Comparison of ENCODE assay signal across 8 cellular contexts in genomic region chr1:64469121-64469520, GRCh38. TPM values are rescaled to one million over a fixed set of nuclear protein-coding genes. Genes with fewer than 3 reads are reported as not detected.
A peak's percentile ranks its signal among the peaks of the same experiment; 100 is the strongest.
DNase-seq lines count a peak whose midpoint lies in the region; ATAC-seq and TF ChIP-seq lines count a peak whose summit lies in the region.

No MANE protein-coding gene starts in this region.

- peak overlapping the region; percentile 56 for H2AK5ac ChIP-seq in mesendoderm (ENCODE audit: low read length)

- no peak for TF ChIP-seq POLR2A in sigmoid colon (IDR thresholded peaks at IDR 0.05)

- peaks cover 0 to 23% (median 6%) of the 10 kb centered on the region in 11 experiments; a peak in 8 of 22 replicates for H3K27me3 ChIP-seq in BLaER1 treated with 17β-estradiol and CSF1 and Interleukin-3, amounts not matched to agents 10 nM and 100 nM
- H3K27me3 ChIP-seq in HUES64 (ENCODE audit: insufficient read depth, low read length) (peaks cover 29% of the 10 kb centered on the region), mesendoderm (ENCODE audit: insufficient read depth, low read length, poor library complexity) (no peaks in the 10 kb centered on the region), sigmoid colon (peaks cover 0 to 5% (median 0%) of the 10 kb centered on the region in 3 donors)

- no peak overlapping the region for H4K5ac ChIP-seq in mesendoderm (ENCODE audit: low read length)

- H2BK5ac ChIP-seq in mesendoderm (ENCODE audit: low read length), result no peak overlapping the region

- H3K9me3 Mint-ChIP-seq in brain, result peaks cover 0 to 4% (median 0%) of the 10 kb centered on the region in 5 experiments

- peaks cover 0 to 21% (median 0%) of the 10 kb centered on the region in 11 experiments; a peak in 6 of 22 replicates for H4K20me1 ChIP-seq in BLaER1 treated with 17β-estradiol and CSF1 and Interleukin-3, amounts not matched to agents 10 nM and 100 nM

- no peak for TF ChIP-seq EP300 in sigmoid colon (IDR thresholded peaks at IDR 0.05)

- H3K79me2 ChIP-seq in mesendoderm (ENCODE audit: control insufficient read depth, insufficient read depth, low read length), result peaks cover 24% of the 10 kb centered on the region

- no peak overlapping the region for H3K56ac ChIP-seq in mesendoderm (ENCODE audit: low read length)

- H3K79me1 ChIP-seq in mesendoderm (ENCODE audit: low read length), result peaks cover 4% of the 10 kb centered on the region

- H3K27ac Mint-ChIP-seq in brain, result peak overlapping the region; percentile 4 to 90 (median 72)

- H3K27me3 Mint-ChIP-seq in brain, result peaks cover 25% of the 10 kb centered on the region

- H3K4me1 Mint-ChIP-seq in brain, result peaks cover 31% of the 10 kb centered on the region

- peak overlapping the region in 9 of 11 experiments; percentile 88 to 93 (median 92); a peak in 14 of 22 replicates for H3K9ac ChIP-seq in BLaER1 treated with 17β-estradiol and CSF1 and Interleukin-3, amounts not matched to agents 10 nM and 100 nM
- H3K9ac ChIP-seq in HUES64 (ENCODE audit: low read depth, low read length) (0 out of 2 replicates have a peak overlapping the region, but pooled peaks have one; percentile 86), mesendoderm (ENCODE audit: low read length) (peak overlapping the region; percentile 66)

- H2BK15ac ChIP-seq in mesendoderm (replicated peaks; ENCODE audit: low read depth), result no peak overlapping the region

- intact Hi-C loops in sigmoid colon (cut with DNase I), result no loop called here

- no peak for TF ChIP-seq CTCF in brain (conservative IDR thresholded peaks at IDR 0.05)
- no peak for TF ChIP-seq CTCF in sigmoid colon (IDR thresholded peaks at IDR 0.05)
- no peak for TF ChIP-seq CTCF in GM20000 (IDR thresholded peaks at IDR 0.05; ENCODE audit: extremely low read depth, missing control alignments)

- no peaks in the 10 kb centered on the region for H3K9me3 ChIP-seq in BLaER1 treated with 17β-estradiol and CSF1 and Interleukin-3, amounts not matched to agents 10 nM and 100 nM (replicated peaks in 1 of 11)
- no peaks in the 10 kb centered on the region for H3K9me3 ChIP-seq in HUES64 (ENCODE audit: insufficient read depth, low read depth, low read length)
- H3K9me3 ChIP-seq in sigmoid colon, result no peaks in the 10 kb centered on the region

- peak overlapping the region; percentile 75 to 96 (median 85) for H3K4me3 Mint-ChIP-seq in brain

- H3K27ac ChIP-seq in BLaER1 treated with 17β-estradiol and CSF1 and Interleukin-3, amounts not matched to agents 10 nM and 100 nM, result peak overlapping the region in 1 of 11 experiments; percentile 90; a peak in 1 of 22 replicates
- H3K27ac ChIP-seq in HUES64 (ENCODE audit: low read depth, low read length) (no peak overlapping the region), mesendoderm (ENCODE audit: low read depth, low read length) (no peak overlapping the region), sigmoid colon (no peak overlapping the region)

- no peaks in the 10 kb centered on the region for H3K36me3 Mint-ChIP-seq in brain

- no peak overlapping the region for H3K23ac ChIP-seq in mesendoderm (ENCODE audit: low read length)

- DNase-seq in mesendoderm (no peak), Ammon's horn (ENCODE audit: low spot score) (no peak), sigmoid colon (no peak), GM20000 (ENCODE audit: low spot score) (no peak)

- no peak overlapping the region for H2BK120ac ChIP-seq in mesendoderm (ENCODE audit: low read depth, low read length)

- H4K8ac ChIP-seq in mesendoderm (ENCODE audit: low read depth, low read length), result no peak overlapping the region

- peak overlapping the region; percentile 95 to 99 (median 97); a peak in 21 of 22 replicates for H3K4me2 ChIP-seq in BLaER1 treated with 17β-estradiol and CSF1 and Interleukin-3, amounts not matched to agents 10 nM and 100 nM
- peak overlapping the region; percentile 72 for H3K4me2 ChIP-seq in mesendoderm (ENCODE audit: low read length)

- H3K4ac ChIP-seq in mesendoderm (ENCODE audit: low read depth, low read length), result no peak overlapping the region

- peak overlapping the region; percentile 81 to 90 (median 88); a peak in 18 of 20 replicates for H3K4me3 ChIP-seq in BLaER1 treated with 17β-estradiol and CSF1 and Interleukin-3, amounts not matched to agents 10 nM and 100 nM
- peak overlapping the region; percentile 86 for H3K4me3 ChIP-seq in HUES64 (ENCODE audit: low read length)
- no peak overlapping the region for H3K4me3 ChIP-seq in mesendoderm (ENCODE audit: low read length)
- peak overlapping the region in 2 of 4 donors; percentile 69 to 80 for H3K4me3 ChIP-seq in sigmoid colon

- no peak for ATAC-seq in HG02798 (IDR thresholded peaks at IDR 0.05; ENCODE audit: poor library complexity, unreplicated experiment)

- no peaks in the 10 kb centered on the region for H3K36me3 ChIP-seq in BLaER1 treated with 17β-estradiol and CSF1 and Interleukin-3, amounts not matched to agents 10 nM and 100 nM
- H3K36me3 ChIP-seq in HUES64 (ENCODE audit: insufficient read depth, low read length), result no peaks in the 10 kb centered on the region
- no peaks in the 10 kb centered on the region for H3K36me3 ChIP-seq in mesendoderm (ENCODE audit: control insufficient read depth, insufficient read depth, low read length)
- H3K36me3 ChIP-seq in sigmoid colon, result no peaks in the 10 kb centered on the region

- H3K4me1 ChIP-seq in BLaER1 treated with 17β-estradiol and CSF1 and Interleukin-3, amounts not matched to agents 10 nM and 100 nM, result peaks cover 7 to 30% (median 25%) of the 10 kb centered on the region in 10 experiments; a peak in 19 of 20 replicates
- H3K4me1 ChIP-seq in HUES64 (ENCODE audit: insufficient read depth, low read length) (peaks cover 24% of the 10 kb centered on the region), mesendoderm (ENCODE audit: control insufficient read depth, low read depth, low read length) (peaks cover 10% of the 10 kb centered on the region), sigmoid colon (peaks cover 0 to 22% (median 12%) of the 10 kb centered on the region in 4 donors)

- no peak overlapping the region for H3K18ac ChIP-seq in mesendoderm (ENCODE audit: low read length)

- WGBS in HUES64, result 61% methylated on average over 6 of the region's 6 CpGs
- WGBS in mesendoderm (ENCODE audit: extremely low coverage, insufficient coverage, low lambda C conversion rate), result no CpG with 5 or more reads among the region's 6 CpGs
- 19 to 41% methylated on average over 6 of the region's 6 CpGs for WGBS in sigmoid colon, 2 donors

RNA-seq across cellular contexts. Expression of gene CACHD1, which starts 0.8 kb away (rescaled TPM):
- polyA plus RNA-seq in HUES64 (2013, experiment 1 of 2), result 49.3 TPM
- polyA plus RNA-seq in HUES64 (2013, experiment 2 of 2), result 43.1 TPM
- polyA plus RNA-seq in brain (ENCODE audit: insufficient read depth, low read depth, low replicate concordance), result 6.4 TPM
- 40.3 TPM for polyA plus RNA-seq in mesendoderm (2013, experiment 1 of 2)
- polyA plus RNA-seq in mesendoderm (2013, experiment 2 of 2), result 39.6 TPM
- total RNA-seq in sigmoid colon, result 1 to 10 TPM; 3.7 to 7.1 (median 6.6) TPM
- polyA plus RNA-seq in sigmoid colon, result 1 to 10 TPM in 2 of 3 donors, under 1 TPM in 1; 0.23 to 1.3 (median 1.2) TPM
